Comparison of ENCODE assay signal across 8 cellular contexts in genomic region chr12:121033625-121034349, GRCh38. TPM values are rescaled to one million over a fixed set of nuclear protein-coding genes. Genes with fewer than 3 reads are reported as not detected.
DNase-seq lines count a peak whose midpoint lies in the region; ATAC-seq and TF ChIP-seq lines count a peak whose summit lies in the region.

No MANE protein-coding gene starts in this region.

- TF ChIP-seq CTCF in type B pancreatic cell (conservative IDR thresholded peaks at IDR 0.05), result no peak

- DNase-seq in NK-92 treated with Interleukin-12 subunit alpha and Interleukin-12 subunit beta, amount 100 ng/mL, for 24 hours (lab: John Stamatoyannopoulos, UW), result peak; percentile 39
- DNase-seq in NK-92 (lab: John Stamatoyannopoulos, UW; ENCODE audit: unreplicated experiment) (no peak), immature natural killer cell (peak; percentile 77 to 86 (median 81)), type B pancreatic cell (ENCODE audit: extremely low spot score, unreplicated experiment) (no peak), NCI-H2171 treated with DMSO at 0.1 percent for 48 hours (lab: John Stamatoyannopoulos, UW) (no peak)
- DNase-seq in activated CD8-positive, alpha-beta memory T cell treated with anti-CD3 and anti-CD28 coated beads, Interleukin-2, amount 50 U/mL, for 4 hours, result peak; percentile 51

- H3K4me3 Mint-ChIP-seq in immature natural killer cell (peak overlapping the region; percentile 62 to 83 (median 68)), type B pancreatic cell (no peak overlapping the region)

- H3K4me1 Mint-ChIP-seq in immature natural killer cell (peaks cover 57 to 65% of the 10 kb centered on the region in 2 donors), type B pancreatic cell (ENCODE audit: unreplicated experiment) (no peaks in the 10 kb centered on the region)

- ATAC-seq in HG03095 (IDR thresholded peaks at IDR 0.05; ENCODE audit: unreplicated experiment), result no peak
- no peak for ATAC-seq in HG03135 (IDR thresholded peaks at IDR 0.05; ENCODE audit: unreplicated experiment)

- H3K27ac Mint-ChIP-seq in immature natural killer cell (peak overlapping the region; percentile 92 to 95 (median 93)), type B pancreatic cell (peak overlapping the region; percentile 50)

- H3K27me3 Mint-ChIP-seq in immature natural killer cell (ENCODE audit: low read depth in 3 of 3) (peaks cover 2 to 9% (median 4%) of the 10 kb centered on the region in 3 donors), type B pancreatic cell (peaks cover 8% of the 10 kb centered on the region)

- no peaks in the 10 kb centered on the region for H3K9me3 Mint-ChIP-seq in immature natural killer cell
- H3K9me3 Mint-ChIP-seq in type B pancreatic cell, result no peaks in the 10 kb centered on the region

- H3K36me3 Mint-ChIP-seq in immature natural killer cell (peaks cover 6 to 13% (median 12%) of the 10 kb centered on the region in 3 donors), type B pancreatic cell (no peaks in the 10 kb centered on the region)

RNA-seq across cellular contexts. Expression of gene OASL, which starts 5.3 kb away (rescaled TPM):
- polyA plus RNA-seq in immature natural killer cell, result 10 to 100 TPM in 2 of 3 donors, 1 to 10 TPM in 1; 7.7 to 21.7 (median 13.2) TPM
- total RNA-seq in type B pancreatic cell (ENCODE audit: low replicate concordance), result 0.17 and 0.19 TPM in 2 replicates

RNA-seq across cellular contexts. Expression of gene C12orf43, which starts 17.5 kb away (rescaled TPM):
- 10 to 100 TPM; 11.8 to 24.8 (median 23.9) TPM for polyA plus RNA-seq in immature natural killer cell
- total RNA-seq in type B pancreatic cell (ENCODE audit: low replicate concordance), result 15.1 and 21.2 TPM in 2 replicates

RNA-seq across cellular contexts. Expression of gene HNF1A, which starts 55.4 kb away (rescaled TPM):
- polyA plus RNA-seq in immature natural killer cell, result not detected
- 7.2 and 9.6 TPM in 2 replicates for total RNA-seq in type B pancreatic cell (ENCODE audit: low replicate concordance)

Comparison
In these comparisons a context has a peak if more than half of its experiments do, and no peak if none do; other contexts are left out.
1. DNase-seq: peak in NK-92 treated with Interleukin-12 subunit alpha and Interleukin-12 subunit beta, amount 100 ng/mL, for 24 hours (single experiment), activated CD8-positive, alpha-beta memory T cell treated with anti-CD3 and anti-CD28 coated beads, Interleukin-2, amount 50 U/mL, for 4 hours (single experiment) and immature natural killer cell (3 of 3); none in NK-92 (single experiment), type B pancreatic cell (single experiment) and NCI-H2171 treated with DMSO at 0.1 percent for 48 hours (single experiment).